ENCODE assay signal across 10 cellular contexts in the genomic region with DNA sequence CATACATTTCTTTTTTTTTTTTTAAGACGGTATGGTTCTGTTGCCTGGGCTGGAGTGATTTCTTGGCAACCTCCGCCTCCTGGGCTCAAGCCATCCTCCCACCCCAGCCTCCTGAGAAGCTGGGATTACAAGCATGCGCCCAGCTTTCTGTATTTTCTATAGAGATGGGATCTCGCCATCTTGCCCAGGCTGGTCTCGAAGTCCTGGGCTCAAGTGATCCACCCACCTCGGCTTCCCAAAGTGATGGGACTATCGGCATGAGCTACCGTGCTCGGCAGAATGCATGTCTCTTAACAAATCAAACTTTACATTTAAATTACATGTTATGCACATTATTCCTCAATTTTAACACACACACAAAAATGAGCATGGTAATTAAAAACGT. TPM values are rescaled to one million over a fixed set of nuclear protein-coding genes. Genes with fewer than 3 reads are reported as not detected.
DNase-seq lines count a peak whose midpoint lies in the region; ATAC-seq lines count a peak whose summit lies in the region.
"Had no signal": no experiment of that assay in that cellular context is flagged by ENCODE, and none has a peak within 500 bp of the region (broad histone marks: within the 10 kb centered on the region; RNA-seq: fewer than 3 reads in every experiment).

No MANE protein-coding gene starts in this region.

- POLR2A ChIA-PET in activated CD8-positive, alpha-beta T cell treated with anti-CD3 and anti-CD28 coated beads, Interleukin-2, amount 10 ng/mL, durations not matched to agents 7 days and 5 days (lab: Charles Lee), result interaction anchor here (0.8 kb wide), 1 partner anchor 9 kb away, joined by 3 read pairs; no protein-coding TSS in a partner anchor

- H3K4me1 Mint-ChIP-seq in activated naive CD4-positive, alpha-beta T cell treated with anti-CD3 and anti-CD28 coated beads, Interleukin-2, amount 10 ng/mL, durations not matched to agents 7 days and 5 days, result peaks cover 38% of the 10 kb centered on the region
- peaks cover 39% of the 10 kb centered on the region for H3K4me1 Mint-ChIP-seq in activated CD8-positive, alpha-beta T cell treated with anti-CD3 and anti-CD28 coated beads, Interleukin-2, amount 10 ng/mL, durations not matched to agents 7 days and 5 days (ENCODE audit: low read depth)

- CTCF ChIA-PET in activated naive CD4-positive, alpha-beta T cell treated with anti-CD3 and anti-CD28 coated beads, Interleukin-2, amount 10 ng/mL, durations not matched to agents 7 days and 5 days (lab: Charles Lee), result interaction anchor here (0.9 kb wide), 1 partner anchor 37 kb away, joined by 3 read pairs; no protein-coding TSS in a partner anchor
- CTCF ChIA-PET in activated CD8-positive, alpha-beta T cell treated with anti-CD3 and anti-CD28 coated beads, Interleukin-2, amount 10 ng/mL, durations not matched to agents 7 days and 5 days (lab: Charles Lee), result interaction anchor here (2.0 kb wide), 1 partner anchor 15 kb away, joined by 10 read pairs; no protein-coding TSS in a partner anchor

- H3K36me3 Mint-ChIP-seq in activated naive CD4-positive, alpha-beta T cell treated with anti-CD3 and anti-CD28 coated beads, Interleukin-2, amount 10 ng/mL, durations not matched to agents 7 days and 5 days, result peaks cover 37% of the 10 kb centered on the region
- peaks cover 39% of the 10 kb centered on the region for H3K36me3 Mint-ChIP-seq in activated CD8-positive, alpha-beta T cell treated with anti-CD3 and anti-CD28 coated beads, Interleukin-2, amount 10 ng/mL, durations not matched to agents 7 days and 5 days (ENCODE audit: low read depth)

- no peak for ATAC-seq in activated CD8-positive, alpha-beta T cell treated with anti-CD3 and anti-CD28 coated beads, Interleukin-2, amount 10 ng/mL, durations not matched to agents 7 days and 5 days
- ATAC-seq in GM18870 (IDR thresholded peaks at IDR 0.05; ENCODE audit: unreplicated experiment), result no peak

- H3K27ac ChIP-seq in stomach smooth muscle (ENCODE audit: low read length), result no peak overlapping the region

- peak overlapping the region; percentile 79 for H3K4me3 ChIP-seq in iPS-11a (ENCODE audit: low read depth, low read length)
- peak overlapping the region; percentile 90 to 92 for H3K4me3 ChIP-seq in stomach smooth muscle (ENCODE audit: low read length in 2 of 2)

- intact Hi-C loops in head of caudate nucleus (cut with DNase I), result no loop called here

- H3K9ac ChIP-seq in stomach smooth muscle (ENCODE audit: low read length in 2 of 2), result no peak overlapping the region

- peak overlapping the region; percentile 92 for H3K4me3 Mint-ChIP-seq in activated naive CD4-positive, alpha-beta T cell treated with anti-CD3 and anti-CD28 coated beads, Interleukin-2, amount 10 ng/mL, durations not matched to agents 7 days and 5 days
- peak overlapping the region; percentile 94 for H3K4me3 Mint-ChIP-seq in activated CD8-positive, alpha-beta T cell treated with anti-CD3 and anti-CD28 coated beads, Interleukin-2, amount 10 ng/mL, durations not matched to agents 7 days and 5 days

- H3K27me3 ChIP-seq in stomach smooth muscle (ENCODE audit: control insufficient read depth in 1 of 2, insufficient read depth in 2 of 2, low read length in 2 of 2), result no peaks in the 10 kb centered on the region

- H3K9me3 ChIP-seq in stomach smooth muscle (ENCODE audit: control insufficient read depth in 2 of 2, low read length in 2 of 2), result no peaks in the 10 kb centered on the region

- no peak for DNase-seq in activated naive CD4-positive, alpha-beta T cell treated with anti-CD3 and anti-CD28 coated beads, Interleukin-2, amount 10 ng/mL, durations not matched to agents 7 days and 5 days
- no peak for DNase-seq in activated naive CD4-positive, alpha-beta T cell (lab: John Stamatoyannopoulos, UW)
- DNase-seq in activated CD8-positive, alpha-beta T cell treated with anti-CD3 and anti-CD28 coated beads, Interleukin-2, amount 10 ng/mL, durations not matched to agents 7 days and 5 days, result no peak
- DNase-seq in head of caudate nucleus (no peak), H4 (ENCODE audit: low spot score) (no peak)
- DNase-seq: effector memory CD4-positive, alpha-beta T cell; WERI-Rb-1 had no signal

- no peaks in the 10 kb centered on the region for H3K9me3 Mint-ChIP-seq in activated naive CD4-positive, alpha-beta T cell treated with anti-CD3 and anti-CD28 coated beads, Interleukin-2, amount 10 ng/mL, durations not matched to agents 7 days and 5 days
- H3K9me3 Mint-ChIP-seq in activated CD8-positive, alpha-beta T cell treated with anti-CD3 and anti-CD28 coated beads, Interleukin-2, amount 10 ng/mL, durations not matched to agents 7 days and 5 days (ENCODE audit: insufficient read depth), result no peaks in the 10 kb centered on the region

- peak overlapping the region; percentile 94 for H3K27ac Mint-ChIP-seq in activated naive CD4-positive, alpha-beta T cell treated with anti-CD3 and anti-CD28 coated beads, Interleukin-2, amount 10 ng/mL, durations not matched to agents 7 days and 5 days
- H3K27ac Mint-ChIP-seq in activated CD8-positive, alpha-beta T cell treated with anti-CD3 and anti-CD28 coated beads, Interleukin-2, amount 10 ng/mL, durations not matched to agents 7 days and 5 days, result no peak overlapping the region

- no peaks in the 10 kb centered on the region for H3K27me3 Mint-ChIP-seq in activated naive CD4-positive, alpha-beta T cell treated with anti-CD3 and anti-CD28 coated beads, Interleukin-2, amount 10 ng/mL, durations not matched to agents 7 days and 5 days
- no peaks in the 10 kb centered on the region for H3K27me3 Mint-ChIP-seq in activated CD8-positive, alpha-beta T cell treated with anti-CD3 and anti-CD28 coated beads, Interleukin-2, amount 10 ng/mL, durations not matched to agents 7 days and 5 days (ENCODE audit: low read depth)

- H3K36me3 ChIP-seq in stomach smooth muscle (ENCODE audit: control insufficient read depth in 2 of 2, insufficient read depth in 2 of 2, low read length in 2 of 2), result peaks cover 6 to 10% of the 10 kb centered on the region in 2 donors

- peaks cover 34% of the 10 kb centered on the region for H3K4me1 ChIP-seq in stomach smooth muscle (ENCODE audit: control insufficient read depth, insufficient read depth, low read length)

RNA-seq across cellular contexts. Expression of gene NDUFA13, which starts 1.2 kb away (rescaled TPM):
- total RNA-seq in activated CD8-positive, alpha-beta T cell treated with anti-CD3 and anti-CD28 coated beads, Interleukin-2, amount 10 ng/mL, durations not matched to agents 7 days and 5 days, result 100 to 1,000 TPM; 388 to 413 TPM
- total RNA-seq in H4 (2014; rRNA removed; shearing (Covaris generic)), result 76.8 and 89.2 TPM in 2 replicates

RNA-seq across cellular contexts. Expression of gene TSSK6, which starts 1.9 kb away (rescaled TPM):
- total RNA-seq in activated CD8-positive, alpha-beta T cell treated with anti-CD3 and anti-CD28 coated beads, Interleukin-2, amount 10 ng/mL, durations not matched to agents 7 days and 5 days, result 1 to 10 TPM; 3.4 to 3.9 TPM
- 0.54 and 1.3 TPM in 2 replicates for total RNA-seq in H4 (2014; rRNA removed; shearing (Covaris generic))

RNA-seq across cellular contexts. Expression of gene YJEFN3, which starts 11.5 kb away (rescaled TPM):
- 10 to 100 TPM; 10.0 to 10.6 TPM for total RNA-seq in activated CD8-positive, alpha-beta T cell treated with anti-CD3 and anti-CD28 coated beads, Interleukin-2, amount 10 ng/mL, durations not matched to agents 7 days and 5 days
- total RNA-seq in H4 (2014; rRNA removed; shearing (Covaris generic)), result 0.10 TPM in 1 of 2 replicates, not detected in the other

RNA-seq across cellular contexts. Expression of gene CILP2, which starts 20.8 kb away (rescaled TPM):
- under 1 TPM; 0.16 to 0.24 TPM for total RNA-seq in activated CD8-positive, alpha-beta T cell treated with anti-CD3 and anti-CD28 coated beads, Interleukin-2, amount 10 ng/mL, durations not matched to agents 7 days and 5 days
- total RNA-seq in H4 (2014; rRNA removed; shearing (Covaris generic)), result 0.08 and 0.23 TPM in 2 replicates

Comparison
In these comparisons a context has a peak if more than half of its experiments do, and no peak if none do; other contexts are left out.
1. RNA of gene YJEFN3, which starts 11.5 kb away (total RNA-seq): 10.0 to 10.6 TPM in activated CD8-positive, alpha-beta T cell treated with anti-CD3 and anti-CD28 coated beads, Interleukin-2, amount 10 ng/mL, durations not matched to agents 7 days and 5 days; 0.10 TPM in H4; every median in the first group is over 10 times any median in the second.